9 cellular contexts compared by ENCODE assay signal in the genomic region with DNA sequence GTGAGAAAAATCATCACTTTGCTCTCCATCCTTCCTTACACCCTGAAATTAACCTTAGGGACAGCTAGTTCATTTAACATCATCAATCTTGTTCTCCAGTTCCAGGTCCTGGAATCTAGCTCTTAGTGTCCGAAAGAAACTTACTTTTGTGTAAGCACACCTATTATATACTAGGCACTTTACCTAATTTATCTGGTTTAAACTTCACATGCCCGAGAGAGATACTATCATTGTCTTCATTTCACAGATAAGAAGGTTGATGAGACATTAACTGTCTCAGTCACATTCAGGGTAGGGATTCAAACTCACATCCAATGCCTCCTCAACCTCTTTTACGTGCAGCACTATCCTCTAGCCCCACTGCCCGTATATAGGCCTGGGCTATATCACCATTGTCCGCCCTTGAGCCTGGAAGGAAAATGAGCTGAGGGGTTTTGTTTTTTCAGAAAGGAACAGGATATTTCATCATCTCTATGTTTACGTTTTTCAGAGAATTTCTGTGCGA. TPM values are rescaled to one million over a fixed set of nuclear protein-coding genes. Genes with fewer than 3 reads are reported as not detected.
DNase-seq lines count a peak whose midpoint lies in the region; ATAC-seq, FAIRE-seq and TF ChIP-seq lines count a peak whose summit lies in the region.
"Had no signal": no experiment of that assay in that cellular context is flagged by ENCODE, and none has a peak within 500 bp of the region (broad histone marks: within the 10 kb centered on the region; RNA-seq: fewer than 3 reads in every experiment).

No MANE protein-coding gene starts in this region.

- TF ChIP-seq CTCF in GM12865 (IDR thresholded peaks at IDR 0.05; ENCODE audit: insufficient read depth, low read depth, low read length, missing control alignments) (no peak), mammary epithelial cell (conservative IDR thresholded peaks at IDR 0.05 in 1 of 2, IDR thresholded peaks at IDR 0.05 in 1 of 2; ENCODE audit: extremely low read depth in 1 of 2, insufficient read depth in 1 of 2, low read depth in 1 of 2, low read length in 2 of 2) (no peak), mesothelial cell of epicardium (IDR thresholded peaks at IDR 0.05; ENCODE audit: unreplicated experiment) (no peak), D721Med (IDR thresholded peaks at IDR 0.05; ENCODE audit: insufficient read depth, missing control alignments) (no peak)

- dilution Hi-C loops in mammary epithelial cell (cut with HindIII; ENCODE audit: low sequenced_read_pairs): no loop called here

- no peaks in the 10 kb centered on the region for H3K9me3 ChIP-seq in mammary epithelial cell (replicated peaks; ENCODE audit: insufficient read depth, low read length)

- peaks cover 41% of the 10 kb centered on the region for H3K79me2 ChIP-seq in mammary epithelial cell (ENCODE audit: insufficient read depth, low read length)

- H3K27me3 Mint-ChIP-seq in mesothelial cell of epicardium (ENCODE audit: low read depth): peaks cover 20% of the 10 kb centered on the region

- no peaks in the 10 kb centered on the region for H3K36me3 ChIP-seq in mammary epithelial cell (ENCODE audit: insufficient read depth, low read length)

- peak overlapping the region; percentile 95 for H3K4me3 Mint-ChIP-seq in mesothelial cell of epicardium

- intact Hi-C loops in mammary epithelial cell (cut with micrococcal nuclease): loop anchor here (1.0 to 10.0 kb wide), 4 partner anchors 8 to 344 kb away; a partner anchor contains a TSS

- H3K4me3 ChIP-seq in GM12865 (ENCODE audit: low read depth, low read length) (peak overlapping the region; percentile 85), mammary epithelial cell (replicated peaks in 1 of 3; ENCODE audit: insufficient read depth in 1 of 3, low read depth in 2 of 3, low read length in 3 of 3) (peak overlapping the region; percentile 38 to 89 (median 84))

- no peaks in the 10 kb centered on the region for H3K36me3 Mint-ChIP-seq in mesothelial cell of epicardium

- DNase-seq in GM12865 (ENCODE audit: low read depth) (no peak), mammary epithelial cell (no peak), mesothelial cell of epicardium (ENCODE audit: low spot score in 2 of 2, unreplicated experiment in 2 of 2) (no peak), NOMO-1 (lab: John Stamatoyannopoulos, UW; ENCODE audit: unreplicated experiment in 2 of 2) (no peak), D721Med (ENCODE audit: insufficient read length, low spot score) (no peak), DMS114 treated with DMSO at 0.1 percent for 48 hours (lab: John Stamatoyannopoulos, UW; ENCODE audit: unreplicated experiment) (no peak)

- WGBS in mammary epithelial cell (ENCODE audit: low coverage, missing lambda C conversion rate): 43% methylated on average over 5 of the region's 7 CpGs

- in situ Hi-C loops in mammary epithelial cell (cut with MboI; ENCODE audit: low sequenced_read_pairs in 2 of 2): no loop called here

- peaks cover 39% of the 10 kb centered on the region for H3K4me1 Mint-ChIP-seq in mesothelial cell of epicardium

- peak overlapping the region; percentile 98 for H3K27ac Mint-ChIP-seq in mesothelial cell of epicardium

- peak overlapping the region; percentile 73 for H3K4me2 ChIP-seq in mammary epithelial cell (ENCODE audit: insufficient read depth, low read depth, low read length)

- H3K4me1 ChIP-seq in mammary epithelial cell (ENCODE audit: insufficient read depth, low read length): peaks cover 7% of the 10 kb centered on the region

- no peaks in the 10 kb centered on the region for H3K9me3 Mint-ChIP-seq in mesothelial cell of epicardium

- peak overlapping the region; percentile 99 for H3K9ac ChIP-seq in mammary epithelial cell (ENCODE audit: insufficient read depth, low read length)

- CTCF ChIA-PET in mammary epithelial cell (lab: Charles Lee; ENCODE audit: low non-redundant PET): no interaction called here

- H3K27ac ChIP-seq in mammary epithelial cell (ENCODE audit: insufficient read depth, low read depth, low read length): peak overlapping the region; percentile 89

- peak; percentile 14 for ATAC-seq in HG03442 (IDR thresholded peaks at IDR 0.05; ENCODE audit: unreplicated experiment)
- ATAC-seq in GM19452 (IDR thresholded peaks at IDR 0.05; ENCODE audit: unreplicated experiment): no peak

- TSS peak; percentile 93 for BruUV-seq in mammary epithelial cell (replicated peaks; lab: Mats Ljungman, UMichigan)

- no peaks in the 10 kb centered on the region for H3K27me3 ChIP-seq in mammary epithelial cell (ENCODE audit: insufficient read depth, low read length)

- H4K20me1 ChIP-seq in mammary epithelial cell (ENCODE audit: insufficient read depth, low read length): no peaks in the 10 kb centered on the region

- no peak for FAIRE-seq in D721Med (lab: Jason Lieb, UNC)

- H2AFZ ChIP-seq in mammary epithelial cell (ENCODE audit: low read depth, low read length): peak overlapping the region; percentile 95

RNA-seq across cellular contexts. Expression of a gene that starts 0.5 kb away (rescaled TPM):
- total RNA-seq in mammary epithelial cell (100 to 1,000 TPM; 168 to 227 TPM), mesothelial cell of epicardium (155 to 158 TPM (median 155 TPM) in 3 replicates)
- polyA plus RNA-seq in mammary epithelial cell: 166 TPM
- 295 TPM for polyA minus RNA-seq in mammary epithelial cell

RNA-seq across cellular contexts. Expression of a gene that starts 8.2 kb away (rescaled TPM):
- 1 to 10 TPM; 5.7 to 8.7 TPM for total RNA-seq in mammary epithelial cell
- polyA plus RNA-seq in mammary epithelial cell: 8.0 TPM
- polyA minus RNA-seq in mammary epithelial cell: 18.7 TPM
- 5.0 to 7.5 TPM (median 5.1 TPM) in 3 replicates for total RNA-seq in mesothelial cell of epicardium

RNA-seq across cellular contexts. Expression of a gene that starts 26.0 kb away (rescaled TPM):
- total RNA-seq in mammary epithelial cell (not detected), mesothelial cell of epicardium (not detected in 3 replicates)
- polyA plus RNA-seq in mammary epithelial cell: not detected
- not detected for polyA minus RNA-seq in mammary epithelial cell
- total RNA-seq: NCI-H460 had no signal

RNA-seq across cellular contexts. Expression of a gene that starts 49.1 kb away (rescaled TPM):
- under 1 TPM; 0.12 to 0.17 TPM for total RNA-seq in mammary epithelial cell
- 0.05 TPM for polyA plus RNA-seq in mammary epithelial cell
- polyA minus RNA-seq in mammary epithelial cell: not detected
- 0.09 to 0.18 TPM (median 0.09 TPM) in 3 replicates for total RNA-seq in mesothelial cell of epicardium
- total RNA-seq: NCI-H460 had no signal
